Comparison of ENCODE assay signal across 9 cellular contexts in the genomic region with DNA sequence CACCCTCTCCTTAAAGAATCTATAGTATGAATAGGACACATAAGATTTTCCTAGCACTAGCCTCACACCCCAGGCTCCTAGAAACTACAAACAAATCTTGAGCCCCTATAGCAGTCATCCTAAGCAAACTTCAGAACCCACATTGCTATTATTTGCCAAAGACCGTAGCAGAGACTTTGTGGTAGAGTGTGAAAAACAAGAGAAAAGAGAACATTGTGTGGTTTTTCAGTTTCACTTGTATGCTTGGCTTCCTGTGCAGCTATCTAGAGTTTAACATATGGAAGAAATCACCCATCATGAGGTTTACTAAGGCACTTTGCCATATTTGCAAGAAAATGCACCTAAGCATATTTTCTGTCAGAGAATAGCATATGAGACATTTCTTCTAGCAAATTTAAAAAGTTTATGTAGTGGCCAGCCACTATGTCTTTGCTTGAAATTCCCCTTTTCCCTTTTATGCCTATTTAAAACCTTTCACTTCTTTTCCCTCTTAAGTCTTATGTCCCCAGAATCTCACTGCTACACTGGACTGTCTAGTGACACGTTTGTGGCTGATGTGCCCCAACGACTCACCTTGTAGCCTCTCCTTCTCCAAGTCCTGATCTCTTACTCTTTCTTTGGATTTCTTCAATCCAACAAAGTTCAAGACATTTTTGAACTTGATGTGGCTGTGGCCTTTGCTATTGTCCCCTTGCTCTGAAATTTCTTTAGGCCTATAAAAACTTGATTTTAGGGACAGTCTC. TPM values are rescaled to one million over a fixed set of nuclear protein-coding genes. Genes with fewer than 3 reads are reported as not detected.
DNase-seq lines count a peak whose midpoint lies in the region; ATAC-seq and TF ChIP-seq lines count a peak whose summit lies in the region.
"Had no signal": no experiment of that assay in that cellular context is flagged by ENCODE, and none has a peak within 500 bp of the region (broad histone marks: within the 10 kb centered on the region; RNA-seq: fewer than 3 reads in every experiment).

No MANE protein-coding gene starts in this region.

- H3K79me2 ChIP-seq in neural progenitor cell (ENCODE audit: low read depth) (no peaks in the 10 kb centered on the region), SK-N-SH (ENCODE audit: insufficient read depth) (no peaks in the 10 kb centered on the region)

- no peaks in the 10 kb centered on the region for H3K36me3 ChIP-seq in neural progenitor cell
- no peaks in the 10 kb centered on the region for H3K36me3 ChIP-seq in SK-N-SH (replicated peaks in 1 of 2; ENCODE audit: control insufficient read depth in 1 of 2, insufficient read depth in 2 of 2, low read length in 1 of 2)

- H3K9me3 Mint-ChIP-seq in neural progenitor cell (peaks cover 6% of the 10 kb centered on the region), progenitor cell of endocrine pancreas (ENCODE audit: low read depth) (peaks cover 13% of the 10 kb centered on the region)

- ATAC-seq in GM19025 (IDR thresholded peaks at IDR 0.05; ENCODE audit: low read depth, unreplicated experiment): peak; percentile 73
- ATAC-seq in GM21723 (IDR thresholded peaks at IDR 0.05; ENCODE audit: unreplicated experiment): peak; percentile 92
- peak; percentile 96 for ATAC-seq in HG03378 (IDR thresholded peaks at IDR 0.05; ENCODE audit: unreplicated experiment)
- ATAC-seq: T-cell had no signal

- TF ChIP-seq CTCF in neural progenitor cell (IDR thresholded peaks at IDR 0.05) (no peak), SK-N-SH (IDR thresholded peaks at IDR 0.05) (no peak), progenitor cell of endocrine pancreas (IDR thresholded peaks at IDR 0.05; ENCODE audit: unreplicated experiment) (no peak)

- H3K27ac ChIP-seq in neural progenitor cell (no peak overlapping the region), SK-N-SH (ENCODE audit: low read depth in 2 of 2, low read length in 1 of 2) (no peak overlapping the region)

- H2AFZ ChIP-seq in neural progenitor cell (replicated peaks): peak overlapping the region; percentile 63
- no peak overlapping the region for H2AFZ ChIP-seq in SK-N-SH (ENCODE audit: low read depth)

- CTCF ChIA-PET in SK-N-SH (lab: Yijun Ruan, JAX): interaction anchor here (1.4 to 1.8 kb wide), 3 partner anchors 13 to 481 kb away, joined by 4 to 5 read pairs (median 5); no protein-coding TSS in a partner anchor

- DNase-seq in neural progenitor cell (ENCODE audit: low spot score) (no peak), SK-N-SH (no peak), progenitor cell of endocrine pancreas (ENCODE audit: low spot score, unreplicated experiment) (no peak), cerebellum (ENCODE audit: low spot score) (no peak)
- DNase-seq: NCI-H2171, T-cell had no signal

- POLR2A ChIA-PET in SK-N-SH (lab: Yijun Ruan, JAX): no interaction called here

- H3K4me1 Mint-ChIP-seq in neural progenitor cell (no peaks in the 10 kb centered on the region), progenitor cell of endocrine pancreas (ENCODE audit: low read depth) (no peaks in the 10 kb centered on the region)
- H3K4me1 Mint-ChIP-seq: T-cell had no signal

- H3K27ac Mint-ChIP-seq in neural progenitor cell (no peak overlapping the region), progenitor cell of endocrine pancreas (no peak overlapping the region)
- H3K27ac Mint-ChIP-seq: T-cell had no signal

- H4K20me1 ChIP-seq in neural progenitor cell (ENCODE audit: low read depth): no peaks in the 10 kb centered on the region
- no peaks in the 10 kb centered on the region for H4K20me1 ChIP-seq in SK-N-SH (ENCODE audit: insufficient read depth)

- no peak for TF ChIP-seq RAD21 in SK-N-SH (IDR thresholded peaks at IDR 0.05; ENCODE audit: low read length)

- H3K36me3 Mint-ChIP-seq in neural progenitor cell (peaks cover 3% of the 10 kb centered on the region), progenitor cell of endocrine pancreas (ENCODE audit: insufficient read depth) (no peaks in the 10 kb centered on the region)

- peaks cover 9% of the 10 kb centered on the region for H3K9me3 ChIP-seq in neural progenitor cell (ENCODE audit: low read depth)
- peaks cover 10% of the 10 kb centered on the region; the same call in 1 of the 2 replicates for H3K9me3 ChIP-seq in SK-N-SH

- H3K27me3 Mint-ChIP-seq in neural progenitor cell (ENCODE audit: insufficient read depth, low read depth) (peaks cover 1% of the 10 kb centered on the region), progenitor cell of endocrine pancreas (peaks cover 2% of the 10 kb centered on the region)

- TF ChIP-seq EP300 in SK-N-SH (IDR thresholded peaks at IDR 0.05; ENCODE audit: borderline replicate concordance in 1 of 2, low read depth in 1 of 2, low read length in 1 of 2): no peak

- no peaks in the 10 kb centered on the region for H3K9me2 ChIP-seq in SK-N-SH

- 24% methylated on average over 3 of the region's 3 CpGs for WGBS in SK-N-SH (ENCODE audit: low lambda C conversion rate)

- H3K4me3 Mint-ChIP-seq in neural progenitor cell (no peak overlapping the region), progenitor cell of endocrine pancreas (ENCODE audit: low read depth) (no peak overlapping the region)
- H3K4me3 Mint-ChIP-seq: T-cell had no signal

- H3K27me3 ChIP-seq in neural progenitor cell: no peaks in the 10 kb centered on the region
- H3K27me3 ChIP-seq in SK-N-SH (ENCODE audit: insufficient read depth): no peaks in the 10 kb centered on the region

- no peaks in the 10 kb centered on the region for H3F3A ChIP-seq in neural progenitor cell (ENCODE audit: low read depth)
- no peaks in the 10 kb centered on the region for H3F3A ChIP-seq in SK-N-SH (replicated peaks; ENCODE audit: insufficient read depth)

- H3K4me1 ChIP-seq in neural progenitor cell (peaks cover 11% of the 10 kb centered on the region), SK-N-SH (ENCODE audit: control insufficient read depth in 1 of 2, insufficient read depth in 2 of 2, low read depth in 1 of 2, low read length in 1 of 2) (no peaks in the 10 kb centered on the region)

- no peak overlapping the region for H3K9ac ChIP-seq in neural progenitor cell
- H3K9ac ChIP-seq in SK-N-SH: no peak overlapping the region

- H3K4me3 ChIP-seq in neural progenitor cell: no peak overlapping the region
- H3K4me3 ChIP-seq in SK-N-SH (ENCODE audit: low read depth in 2 of 2, low read length in 1 of 2): no peak overlapping the region

- H3K4me2 ChIP-seq in neural progenitor cell (peak overlapping the region; percentile 57), SK-N-SH (no peak overlapping the region)

TF ChIP-seq in SK-N-SH, 30 proteins besides CTCF, POLR2A, EP300 and RAD21 (continues in another document):
- no peak for TF ChIP-seq JUND (IDR thresholded peaks at IDR 0.05)
- no peak for TF ChIP-seq EZH2phosphoT487 (IDR thresholded peaks at IDR 0.05; ENCODE audit: borderline replicate concordance, low read depth)
- no peak for TF ChIP-seq MXI1 (IDR thresholded peaks at IDR 0.05; ENCODE audit: low read depth, low read length)
- no peak for TF ChIP-seq MAX (IDR thresholded peaks at IDR 0.05; ENCODE audit: low read depth)
- TF ChIP-seq USF1 (IDR thresholded peaks at IDR 0.05; ENCODE audit: borderline replicate concordance, low read depth): no peak
- no peak for TF ChIP-seq POLR2AphosphoS5 (IDR thresholded peaks at IDR 0.05; ENCODE audit: low read depth, low read length)
- TF ChIP-seq TCF12 (IDR thresholded peaks at IDR 0.05): no peak
- TF ChIP-seq, protein P1, sequence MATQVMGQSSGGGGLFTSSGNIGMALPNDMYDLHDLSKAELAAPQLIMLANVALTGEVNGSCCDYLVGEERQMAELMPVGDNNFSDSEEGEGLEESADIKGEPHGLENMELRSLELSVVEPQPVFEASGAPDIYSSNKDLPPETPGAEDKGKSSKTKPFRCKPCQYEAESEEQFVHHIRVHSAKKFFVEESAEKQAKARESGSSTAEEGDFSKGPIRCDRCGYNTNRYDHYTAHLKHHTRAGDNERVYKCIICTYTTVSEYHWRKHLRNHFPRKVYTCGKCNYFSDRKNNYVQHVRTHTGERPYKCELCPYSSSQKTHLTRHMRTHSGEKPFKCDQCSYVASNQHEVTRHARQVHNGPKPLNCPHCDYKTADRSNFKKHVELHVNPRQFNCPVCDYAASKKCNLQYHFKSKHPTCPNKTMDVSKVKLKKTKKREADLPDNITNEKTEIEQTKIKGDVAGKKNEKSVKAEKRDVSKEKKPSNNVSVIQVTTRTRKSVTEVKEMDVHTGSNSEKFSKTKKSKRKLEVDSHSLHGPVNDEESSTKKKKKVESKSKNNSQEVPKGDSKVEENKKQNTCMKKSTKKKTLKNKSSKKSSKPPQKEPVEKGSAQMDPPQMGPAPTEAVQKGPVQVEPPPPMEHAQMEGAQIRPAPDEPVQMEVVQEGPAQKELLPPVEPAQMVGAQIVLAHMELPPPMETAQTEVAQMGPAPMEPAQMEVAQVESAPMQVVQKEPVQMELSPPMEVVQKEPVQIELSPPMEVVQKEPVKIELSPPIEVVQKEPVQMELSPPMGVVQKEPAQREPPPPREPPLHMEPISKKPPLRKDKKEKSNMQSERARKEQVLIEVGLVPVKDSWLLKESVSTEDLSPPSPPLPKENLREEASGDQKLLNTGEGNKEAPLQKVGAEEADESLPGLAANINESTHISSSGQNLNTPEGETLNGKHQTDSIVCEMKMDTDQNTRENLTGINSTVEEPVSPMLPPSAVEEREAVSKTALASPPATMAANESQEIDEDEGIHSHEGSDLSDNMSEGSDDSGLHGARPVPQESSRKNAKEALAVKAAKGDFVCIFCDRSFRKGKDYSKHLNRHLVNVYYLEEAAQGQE (IDR thresholded peaks at IDR 0.05; ENCODE audit: low read depth, low read length): no peak
- no peak for TF ChIP-seq TAF1 (IDR thresholded peaks at IDR 0.05; ENCODE audit: borderline replicate concordance, low read depth, low read length)

RNA-seq across cellular contexts. Expression of gene CCDC190, which starts 25.6 kb away (rescaled TPM):
- total RNA-seq in neural progenitor cell (ENCODE audit: low replicate concordance) (not detected in 2 replicates), progenitor cell of endocrine pancreas (0.19 and 0.75 TPM in 2 replicates), cerebellum (not detected)
- polyA plus RNA-seq in SK-N-SH (2012; rRNA removed): 0.13 and 0.21 TPM in 2 replicates
- polyA plus RNA-seq in SK-N-SH (2012; cell fraction: cytosol; rRNA removed): 0.14 and 0.18 TPM in 2 replicates
- 0.12 and 0.39 TPM in 2 replicates for polyA plus RNA-seq in SK-N-SH (2012; cell fraction: nucleus; rRNA removed)
- total RNA-seq: T-cell had no signal

RNA-seq across cellular contexts. Expression of gene HSD17B7, which starts 44.8 kb away (rescaled TPM):
- total RNA-seq in neural progenitor cell (ENCODE audit: low replicate concordance): 48.0 and 53.6 TPM in 2 replicates
- 12.0 and 14.5 TPM in 2 replicates for polyA plus RNA-seq in SK-N-SH (2012; rRNA removed)
- 9.9 and 10.6 TPM in 2 replicates for polyA plus RNA-seq in SK-N-SH (2012; cell fraction: cytosol; rRNA removed)
- polyA plus RNA-seq in SK-N-SH (2012; cell fraction: nucleus; rRNA removed): 17.3 and 23.8 TPM in 2 replicates
- total RNA-seq in progenitor cell of endocrine pancreas: 50.1 and 51.7 TPM in 2 replicates
- 24.4 TPM for total RNA-seq in cerebellum
